ENCODE assay signal across 22 cellular contexts in genomic region chr11:85540635-85541034, GRCh38.
A peak's percentile ranks its signal among the peaks of the same experiment; 100 is the strongest.
DNase-seq lines count a peak whose midpoint lies in the region; ATAC-seq and TF ChIP-seq lines count a peak whose summit lies in the region.
"Had no signal": no experiment of that assay in that cellular context is flagged by ENCODE, and none has a peak within 500 bp of the region (broad histone marks: within the 10 kb centered on the region; RNA-seq: fewer than 3 reads in every experiment).

No MANE protein-coding gene starts in this region.

- H3K4me3 ChIP-seq in brain microvascular endothelial cell (ENCODE audit: low read depth, low read length) = no peak overlapping the region
- H3K4me3 ChIP-seq in spleen = no peak overlapping the region
- H3K4me3 ChIP-seq: BLaER1 treated with 17β-estradiol and CSF1 and Interleukin-3, amounts not matched to agents 10 nM and 100 nM; body of pancreas; lower lobe of right lung; transverse colon had no signal

- H3K27me3 ChIP-seq in brain microvascular endothelial cell (replicated peaks) (no peaks in the 10 kb centered on the region), spleen (replicated peaks in 1 of 7) (no peaks in the 10 kb centered on the region), foreskin keratinocyte (no peaks in the 10 kb centered on the region)
- H3K27me3 ChIP-seq: BLaER1 treated with 17β-estradiol and CSF1 and Interleukin-3, amounts not matched to agents 10 nM and 100 nM; body of pancreas; transverse colon had no signal

- peak; percentile 29 for TF ChIP-seq CTCF in brain microvascular endothelial cell (IDR thresholded peaks at IDR 0.05; ENCODE audit: low read depth, low read length, missing control alignments)
- no peak for TF ChIP-seq CTCF in spleen (IDR thresholded peaks at IDR 0.05 in 8 of 11, conservative IDR thresholded peaks at IDR 0.05 in 3 of 11)
- TF ChIP-seq CTCF in foreskin keratinocyte (conservative IDR thresholded peaks at IDR 0.05) = no peak

- WGBS in spleen, 5 donors = 58 to 73% (median 65%) methylated on average over 5 of the region's 5 CpGs

- intact Hi-C loops in Right ventricle myocardium inferior (cut with DNase I) = no loop called here
- intact Hi-C loops in cardiac septum (cut with DNase I) = no loop called here
- intact Hi-C loops in spleen (cut with DNase I; ENCODE audit: low total_unique reads) = no loop called here

- DNase-seq in Right ventricle myocardium inferior (ENCODE audit: missing footprints) = no peak
- DNase-seq in cardiac septum (ENCODE audit: low spot score) = no peak
- no peak for DNase-seq in brain microvascular endothelial cell
- peak; percentile 21 for DNase-seq in iPS-NIHi11 (ENCODE audit: low spot score)
- DNase-seq in spleen = no peak
- no peak for DNase-seq in foreskin keratinocyte
- no peak for DNase-seq in UCSD-AML1 (lab: John Stamatoyannopoulos, UW; ENCODE audit: unreplicated experiment)
- DNase-seq: activated CD4-positive, alpha-beta memory T cell treated with anti-CD3 and anti-CD28 coated beads, Interleukin-2, amount 10 ng/mL, durations not matched to agents 7 days and 5 days; activated T-cell treated with anti-CD3 and anti-CD28 coated beads, Interleukin-2, amount 50 U/mL, for 4 hours; body of pancreas; cortex of kidney; GF-D8; lower lobe of right lung; naive thymus-derived CD4-positive, alpha-beta T cell; NCI-H2029; NCI-H446; SIG-M5; stimulated activated naive CD4-positive, alpha-beta T cell; T-helper 17 cell; transverse colon had no signal

- ATAC-seq in Right ventricle myocardium inferior (peak; percentile 54), foreskin keratinocyte (no peak), GM19467 (IDR thresholded peaks at IDR 0.05; ENCODE audit: unreplicated experiment) (no peak)
- ATAC-seq: activated T-cell treated with anti-CD3 and anti-CD28 coated beads, Interleukin-2, amount 50 U/mL, for 4 hours; body of pancreas; lower lobe of right lung; naive thymus-derived CD4-positive, alpha-beta T cell; T-helper 17 cell had no signal

- in situ Hi-C loops in brain microvascular endothelial cell (cut with HindIII; ENCODE audit: low pct_ligation_motif_present, low sequenced_read_pairs) = no loop called here

- H3K4me1 ChIP-seq in spleen (no peaks in the 10 kb centered on the region), foreskin keratinocyte (no peaks in the 10 kb centered on the region)
- H3K4me1 ChIP-seq: BLaER1 treated with 17β-estradiol and CSF1 and Interleukin-3, amounts not matched to agents 10 nM and 100 nM; body of pancreas; lower lobe of right lung; transverse colon had no signal

- H3K9me3 ChIP-seq in spleen = peaks cover 0 to 36% (median 11%) of the 10 kb centered on the region in 8 donors
- H3K9me3 ChIP-seq: body of pancreas, lower lobe of right lung, transverse colon had no signal

- no peak for TF ChIP-seq POLR2A in spleen (IDR thresholded peaks at IDR 0.05)

- H3K27ac ChIP-seq in brain microvascular endothelial cell = no peak overlapping the region
- peak overlapping the region in 5 of 8 donors; percentile 43 to 75 (median 61) for H3K27ac ChIP-seq in spleen
- no peak overlapping the region for H3K27ac ChIP-seq in foreskin keratinocyte
- H3K27ac ChIP-seq: BLaER1 treated with 17β-estradiol and CSF1 and Interleukin-3, amounts not matched to agents 10 nM and 100 nM; body of pancreas; lower lobe of right lung; transverse colon had no signal

- H3K36me3 ChIP-seq in brain microvascular endothelial cell (replicated peaks) = no peaks in the 10 kb centered on the region
- no peaks in the 10 kb centered on the region for H3K36me3 ChIP-seq in spleen
- H3K36me3 ChIP-seq: BLaER1 treated with 17β-estradiol and CSF1 and Interleukin-3, amounts not matched to agents 10 nM and 100 nM; lower lobe of right lung; transverse colon had no signal

Comparison
In these comparisons a context has a peak if more than half of its experiments do, and no peak if none do; other contexts are left out.
1. H3K27ac ChIP-seq: peak in spleen (5 of 8); none in brain microvascular endothelial cell (single experiment) and foreskin keratinocyte (single experiment).